ENCODE assay signal across 18 cellular contexts in the genomic region with DNA sequence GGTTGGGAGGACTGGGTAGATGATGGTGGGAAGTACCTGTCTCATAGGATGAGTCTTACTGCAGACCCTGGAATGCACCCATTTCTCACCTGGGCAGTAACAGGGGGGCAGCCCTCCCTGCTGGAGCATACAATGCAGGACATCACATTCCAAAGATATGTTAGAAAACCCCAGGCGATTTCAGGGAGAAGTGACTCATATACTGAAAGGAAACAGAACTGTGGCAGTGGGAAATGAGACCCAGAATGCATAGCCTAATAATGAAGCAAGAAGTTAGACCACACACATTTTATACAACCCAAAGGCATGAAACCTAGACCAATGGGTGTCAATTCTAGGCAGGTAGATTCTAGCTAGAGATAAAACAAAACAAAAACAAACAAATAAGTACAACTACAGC.
A peak's percentile ranks its signal among the peaks of the same experiment; 100 is the strongest.
DNase-seq lines count a peak whose midpoint lies in the region; ATAC-seq and TF ChIP-seq lines count a peak whose summit lies in the region.
"Had no signal": no experiment of that assay in that cellular context is flagged by ENCODE, and none has a peak within 500 bp of the region (broad histone marks: within the 10 kb centered on the region; RNA-seq: fewer than 3 reads in every experiment).

No MANE protein-coding gene starts in this region.

- no peak overlapping the region for H4K5ac ChIP-seq in mesendoderm (ENCODE audit: low read length)

- no peak overlapping the region for H3K56ac ChIP-seq in mesendoderm (ENCODE audit: low read length)

- in situ Hi-C loops in ACHN (cut with HindIII; ENCODE audit: low pct_ligation_motif_present, low pct_unique_long_range_greater_than_20kb, low sequenced_read_pairs) = no loop called here

- H3K36me3 ChIP-seq in mesendoderm (ENCODE audit: control insufficient read depth, insufficient read depth, low read length) = no peaks in the 10 kb centered on the region
- H3K36me3 ChIP-seq: HAP-1 had no signal

- H3K4me1 ChIP-seq in mesendoderm (ENCODE audit: control insufficient read depth, low read depth, low read length) = no peaks in the 10 kb centered on the region
- H3K4me1 ChIP-seq: HAP-1 had no signal

- H4K8ac ChIP-seq in mesendoderm (ENCODE audit: low read depth, low read length) = no peak overlapping the region

- H3K4me3 Mint-ChIP-seq in CD14-positive monocyte (no peak overlapping the region), chondrocyte (ENCODE audit: unreplicated experiment) (no peak overlapping the region)
- H3K4me3 Mint-ChIP-seq: activated CD8-positive, alpha-beta T cell treated with anti-CD3 and anti-CD28 coated beads, Interleukin-2, amount 10 ng/mL, durations not matched to agents 7 days and 5 days; immature natural killer cell; stimulated activated naive B cell treated with anti-CD40 and anti-IgM and Interleukin-4, amounts not matched to agents 10 μg/mL and 1 μg/mL and 100 μg/mL, for 72 hours had no signal

- H2AK5ac ChIP-seq in mesendoderm (ENCODE audit: low read length) = no peak overlapping the region

- H3K27ac ChIP-seq in mesendoderm (ENCODE audit: low read depth, low read length) = no peak overlapping the region
- H3K27ac ChIP-seq: C4-2B had no signal

- no peaks in the 10 kb centered on the region for H3K27me3 ChIP-seq in mesendoderm (ENCODE audit: insufficient read depth, low read length, poor library complexity)

- DNase-seq in CD14-positive monocyte (ENCODE audit: low spot score) (no peak), NCI-H226 (peak; percentile 87), chondrocyte (ENCODE audit: low spot score) (no peak), mesendoderm (peak; percentile 60), middle frontal gyrus (ENCODE audit: extremely low spot score, low spot score) (no peak), ACHN (no peak)
- DNase-seq in activated effector memory CD4-positive, alpha-beta T cell treated with anti-CD3 and anti-CD28 coated beads, Interleukin-2, amount 50 U/mL, for 16 hours = no peak
- DNase-seq: activated CD8-positive, alpha-beta T cell treated with anti-CD3 and anti-CD28 coated beads, Interleukin-2, amount 10 ng/mL, durations not matched to agents 7 days and 5 days; activated gamma-delta T cell treated with Interleukin-2 at 50 U/mL for 16 hours; erythroblast; immature natural killer cell; NCI-H1105 treated with DMSO at 0.1 percent for 48 hours; retina; stimulated activated CD4-positive, alpha-beta T cell treated with anti-CD3 and anti-CD28 coated beads, Interleukin-4, amount 100 ng/mL, for 1 hour; stimulated activated naive B cell treated with anti-CD40 and anti-IgM and Interleukin-4, amounts not matched to agents 10 μg/mL and 1 μg/mL and 100 μg/mL, for 72 hours had no signal

- no peak overlapping the region for H3K23ac ChIP-seq in mesendoderm (ENCODE audit: low read length)

- H2BK5ac ChIP-seq in mesendoderm (ENCODE audit: low read length) = no peak overlapping the region

- H3K18ac ChIP-seq in mesendoderm (ENCODE audit: low read length) = no peak overlapping the region

- H3K4me1 Mint-ChIP-seq in CD14-positive monocyte (peaks cover 66% of the 10 kb centered on the region), chondrocyte (ENCODE audit: low read depth) (peaks cover 52% of the 10 kb centered on the region)
- H3K4me1 Mint-ChIP-seq: immature natural killer cell; stimulated activated naive B cell treated with anti-CD40 and anti-IgM and Interleukin-4, amounts not matched to agents 10 μg/mL and 1 μg/mL and 100 μg/mL, for 72 hours had no signal

- peaks cover 0 to 5% (median 0%) of the 10 kb centered on the region in 3 donors for H3K27me3 Mint-ChIP-seq in CD14-positive monocyte (ENCODE audit: low read depth in 3 of 3)
- H3K27me3 Mint-ChIP-seq in chondrocyte (ENCODE audit: low read depth) = no peaks in the 10 kb centered on the region

- H3K9me3 Mint-ChIP-seq in CD14-positive monocyte (peaks cover 0 to 3% (median 0%) of the 10 kb centered on the region in 7 donors), chondrocyte (ENCODE audit: low read depth) (no peaks in the 10 kb centered on the region)

- ATAC-seq in GM18868 (IDR thresholded peaks at IDR 0.05; ENCODE audit: unreplicated experiment) = no peak
- ATAC-seq: activated CD8-positive, alpha-beta T cell treated with anti-CD3 and anti-CD28 coated beads, Interleukin-2, amount 10 ng/mL, durations not matched to agents 7 days and 5 days; stimulated activated naive B cell treated with anti-CD40 and anti-IgM and Interleukin-4, amounts not matched to agents 10 μg/mL and 1 μg/mL and 100 μg/mL, for 72 hours had no signal

- no peak overlapping the region for H2BK15ac ChIP-seq in mesendoderm (replicated peaks; ENCODE audit: low read depth)

- no peaks in the 10 kb centered on the region for H3K79me2 ChIP-seq in mesendoderm (ENCODE audit: control insufficient read depth, insufficient read depth, low read length)

- no peak overlapping the region for H2BK120ac ChIP-seq in mesendoderm (ENCODE audit: low read depth, low read length)

- WGBS in mesendoderm (ENCODE audit: extremely low coverage, insufficient coverage, low lambda C conversion rate) = no CpG with 5 or more reads among the region's 1 CpG

- H3K4me3 ChIP-seq in mesendoderm (ENCODE audit: low read length) = no peak overlapping the region
- H3K4me3 ChIP-seq: HAP-1 had no signal

- H3K36me3 Mint-ChIP-seq in CD14-positive monocyte = peaks cover 3 to 4% of the 10 kb centered on the region in 2 donors
- H3K36me3 Mint-ChIP-seq in chondrocyte (ENCODE audit: low read depth) = no peaks in the 10 kb centered on the region
- H3K36me3 Mint-ChIP-seq: immature natural killer cell; stimulated activated naive B cell treated with anti-CD40 and anti-IgM and Interleukin-4, amounts not matched to agents 10 μg/mL and 1 μg/mL and 100 μg/mL, for 72 hours had no signal

- H3K27ac Mint-ChIP-seq in CD14-positive monocyte = peak overlapping the region; percentile 11 to 82 (median 62)
- H3K27ac Mint-ChIP-seq in chondrocyte (ENCODE audit: unreplicated experiment) = peak overlapping the region; percentile 87
- H3K27ac Mint-ChIP-seq: activated CD8-positive, alpha-beta T cell treated with anti-CD3 and anti-CD28 coated beads, Interleukin-2, amount 10 ng/mL, durations not matched to agents 7 days and 5 days; immature natural killer cell; stimulated activated naive B cell treated with anti-CD40 and anti-IgM and Interleukin-4, amounts not matched to agents 10 μg/mL and 1 μg/mL and 100 μg/mL, for 72 hours had no signal

- TF ChIP-seq CTCF in CD14-positive monocyte (IDR thresholded peaks at IDR 0.05) (no peak), chondrocyte (IDR thresholded peaks at IDR 0.05) (peak; percentile 19)

- intact Hi-C loops in CD14-positive monocyte (cut with micrococcal nuclease) = loop anchor here in 1 of 2 donors (10.0 kb wide), 1 partner anchor 271 kb away; no protein-coding TSS in a partner anchor

- no peak overlapping the region for H3K9ac ChIP-seq in mesendoderm (ENCODE audit: low read length)

- no peak overlapping the region for H3K4ac ChIP-seq in mesendoderm (ENCODE audit: low read depth, low read length)

- H3K4me2 ChIP-seq in mesendoderm (ENCODE audit: low read length) = no peak overlapping the region

- H3K79me1 ChIP-seq in mesendoderm (ENCODE audit: low read length) = no peaks in the 10 kb centered on the region

Comparison
In these comparisons a context has a peak if more than half of its experiments do, and no peak if none do; other contexts are left out.
1. DNase-seq: peak in NCI-H226 (single experiment) and mesendoderm (single experiment); none in CD14-positive monocyte (single experiment), chondrocyte (single experiment), activated effector memory CD4-positive, alpha-beta T cell treated with anti-CD3 and anti-CD28 coated beads, Interleukin-2, amount 50 U/mL, for 16 hours (single experiment), middle frontal gyrus (single experiment) and ACHN (single experiment).